ENCODE assay signal across 19 cellular contexts in the genomic region with DNA sequence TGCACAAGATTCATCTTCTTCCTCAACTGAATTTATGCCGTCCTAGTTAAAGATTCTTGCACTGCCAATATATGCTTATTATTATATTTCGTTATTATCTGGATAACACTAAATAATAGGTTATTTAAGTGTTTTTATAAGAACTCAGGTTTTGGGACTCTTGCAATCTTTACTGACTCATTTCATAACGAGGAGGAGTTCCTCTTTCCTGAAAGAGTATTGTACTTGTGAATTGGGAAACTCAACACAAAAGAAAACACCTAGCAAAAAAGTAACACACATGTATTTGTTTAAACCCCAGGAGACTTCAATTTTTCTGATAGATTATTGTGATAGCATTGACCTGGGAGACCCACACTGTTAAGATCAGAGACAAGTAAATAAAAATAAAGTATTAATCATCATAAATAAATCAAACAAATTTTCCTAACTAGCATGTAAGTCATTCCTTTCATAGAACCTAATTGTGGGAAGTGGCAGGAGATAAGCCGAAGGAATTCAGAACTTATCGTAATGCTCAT.
"Had no signal": no experiment of that assay in that cellular context is flagged by ENCODE, and none has a peak within 500 bp of the region (broad histone marks: within the 10 kb centered on the region; RNA-seq: fewer than 3 reads in every experiment).

No MANE protein-coding gene starts in this region.

- H3K4me1 ChIP-seq: foreskin keratinocyte, right atrium auricular region, sigmoid colon had no signal

- H3K27me3 ChIP-seq: foreskin keratinocyte, right atrium auricular region, sigmoid colon had no signal

- ATAC-seq: foreskin keratinocyte; left colon; stimulated activated naive B cell treated with anti-CD40 and anti-IgM and Interleukin-4, amounts not matched to agents 10 μg/mL and 1 μg/mL and 100 μg/mL, for 72 hours; stimulated activated naive CD8-positive, alpha-beta T cell treated with anti-CD3 and anti-CD28 coated beads, Interleukin-15, amount 100 ng/mL, for 72 hours had no signal

- H3K4me3 ChIP-seq: coronary artery, right atrium auricular region, sigmoid colon, skin epidermis, thoracic aorta had no signal

- DNase-seq: effector CD4-positive, alpha-beta T cell; endodermal cell; erythroblast; foreskin keratinocyte; hippocampal formation; left colon; mesendoderm; naive B cell; sigmoid colon; stimulated activated CD4-positive, alpha-beta T cell treated with anti-CD3 and anti-CD28 coated beads, Interleukin-2, amount 100 ng/mL, for 24 hours; stimulated activated CD4-positive, alpha-beta T cell treated with anti-CD3 and anti-CD28 coated beads, Interleukin-4, amount 100 ng/mL, for 4 hours; stimulated activated naive B cell treated with anti-CD40 and anti-IgM and Interleukin-4, amounts not matched to agents 10 μg/mL and 1 μg/mL and 100 μg/mL, for 72 hours; stimulated activated naive CD8-positive, alpha-beta T cell treated with anti-CD3 and anti-CD28 coated beads, Interleukin-15, amount 100 ng/mL, for 72 hours; trophoblast cell had no signal

- FAIRE-seq: endothelial cell of umbilical vein had no signal

- H3K27ac ChIP-seq: coronary artery, foreskin keratinocyte, right atrium auricular region, sigmoid colon, skin epidermis, thoracic aorta had no signal

- H3K36me3 ChIP-seq: right atrium auricular region, sigmoid colon, thoracic aorta had no signal

- H3K9me3 ChIP-seq: right atrium auricular region, sigmoid colon, thoracic aorta had no signal
